In the genomic region with DNA sequence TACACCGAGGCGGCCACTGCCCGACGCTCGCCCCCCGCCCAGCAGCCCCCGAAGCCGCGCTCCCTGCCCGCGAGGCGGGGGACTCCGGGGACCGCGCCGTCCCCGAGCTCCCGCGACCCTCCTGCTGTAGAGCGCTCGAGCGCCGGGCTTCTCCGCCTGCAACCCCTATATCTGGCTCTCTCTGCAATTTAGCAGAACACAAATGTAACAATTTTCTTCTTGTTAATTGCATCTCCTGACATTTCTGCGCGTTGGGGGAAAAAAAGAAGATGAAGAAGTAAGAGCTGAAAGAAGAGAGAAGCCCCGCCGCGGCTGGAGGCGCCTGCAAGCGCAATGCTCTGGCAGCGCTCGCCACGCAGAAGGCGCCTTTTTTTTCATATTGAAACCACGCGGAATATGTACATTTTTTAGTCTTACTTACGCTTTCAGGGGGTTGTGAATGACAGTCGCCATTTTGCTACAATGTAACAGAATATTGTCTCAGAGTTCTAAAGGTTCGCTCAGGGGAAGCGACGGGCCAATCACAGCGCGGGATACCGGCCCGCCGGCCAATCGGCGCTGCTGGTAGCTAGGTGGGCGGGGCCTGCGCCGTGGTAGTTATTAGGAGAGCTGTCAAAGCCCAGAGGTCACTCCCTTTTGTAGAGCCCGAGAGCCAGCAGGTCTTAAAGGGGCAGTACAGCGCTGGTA, we compare ENCODE assay signal across 7 cellular contexts. TPM values are rescaled to one million over a fixed set of nuclear protein-coding genes. Genes with fewer than 3 reads are reported as not detected.
DNase-seq lines count a peak whose midpoint lies in the region; ATAC-seq, FAIRE-seq and TF ChIP-seq lines count a peak whose summit lies in the region.

A gene (minus strand): TSS at position 466 of the 687 bp plus-strand sequence. CDS start 13 bp downstream, at position 453.

- no peak for TF ChIP-seq POLR2A in GM12878 (IDR thresholded peaks at IDR 0.05; ENCODE audit: low read depth, low read length)

- FAIRE-seq in GM18507 (lab: Jason Lieb, UNC) (peak; percentile 97), GM12878 (lab: Jason Lieb, UNC) (peak; percentile 99)

- TF ChIP-seq RAD21 in GM12878 (IDR thresholded peaks at IDR 0.05; ENCODE audit: insufficient read depth, low read depth, low read length): 0 out of 2 replicates have a peak, but pooled peaks have one; percentile 3

- intact Hi-C loops in GM12878 (cut with micrococcal nuclease; ENCODE audit: unreplicated experiment): no loop called here

- H4K20me1 ChIP-seq in GM12878 (ENCODE audit: control insufficient read depth, insufficient read depth): no peaks in the 10 kb centered on the region

- no peak within 1 kb of the TSS for H3K27ac ChIP-seq in GM12878 (ENCODE audit: control insufficient read depth, insufficient read depth)

- ATAC-seq in HG03039 (IDR thresholded peaks at IDR 0.05; ENCODE audit: unreplicated experiment) (peak; percentile 93), GM12878 (peak; percentile 99)

- POLR2A ChIA-PET in GM12878 (lab: Charles Lee): interaction anchor here (0.5 to 2.2 kb wide), 9 partner anchors 10 to 389 kb away, joined by 3 to 8 read pairs (median 4); no protein-coding TSS in a partner anchor

- H3K4me2 ChIP-seq in GM12878 (ENCODE audit: control insufficient read depth, insufficient read depth): peak within 1 kb of the TSS; percentile 96

- under 1% methylated on average over 54 of the region's 54 CpGs for WGBS in GM12878 (ENCODE audit: insufficient coverage, insufficient replicate concordance, low lambda C conversion rate, missing lambda C conversion rate)

- DNase-seq in GM18507 (ENCODE audit: extremely low spot score, insufficient read length, low read depth) (peak; percentile 95), NCI-H2029 treated with DMSO at 0.1 percent for 48 hours (lab: John Stamatoyannopoulos, UW) (peak; percentile 56), T1000 (lab: John Stamatoyannopoulos, UW) (peak; percentile 94), GM12878 (ENCODE audit: low read depth, low spot score) (peak; percentile 75), hypothalamus (lab: John Stamatoyannopoulos, UW) (peak; percentile 34 to 98 (median 92)), retina (peak; percentile 97)

- H3K9me3 ChIP-seq in GM12878 (replicated peaks; ENCODE audit: control insufficient read depth, insufficient read depth, low read length): no peaks in the 10 kb centered on the region

- H3K79me2 ChIP-seq in GM12878 (ENCODE audit: control insufficient read depth, insufficient read depth, low read length): no peaks in the 10 kb centered on the region

- H2AFZ ChIP-seq in GM12878 (ENCODE audit: control insufficient read depth, low read depth, low read length): peak within 1 kb of the TSS; percentile 75

- no peaks in the 10 kb centered on the region for H3K36me3 ChIP-seq in GM12878 (ENCODE audit: control insufficient read depth in 2 of 2, insufficient read depth in 2 of 2, low read length in 1 of 2)

- peaks cover 5% of the 10 kb centered on the region; the same call in 1 of the 2 replicates for H3K4me1 ChIP-seq in GM12878 (ENCODE audit: control insufficient read depth, insufficient read depth, low read length)

- TF ChIP-seq EP300 in GM12878 (IDR thresholded peaks at IDR 0.05; ENCODE audit: borderline replicate concordance in 1 of 2, control insufficient read depth in 1 of 2, low read depth in 2 of 2, low read length in 2 of 2): no peak

- CTCF ChIA-PET in GM12878 (lab: Yijun Ruan, JAX): interaction anchor here (0.6 to 2.6 kb wide), 15 partner anchors 10 to 615 kb away, joined by 3 to 40 read pairs (median 3); no protein-coding TSS in a partner anchor

- H3K9ac ChIP-seq in GM12878 (ENCODE audit: control insufficient read depth, insufficient read depth, low read length): peak within 1 kb of the TSS; percentile 40; the same call in 1 of the 2 replicates

- RAD21 ChIA-PET in GM12878 (lab: Charles Lee; ENCODE audit: unreplicated experiment): interaction anchor here (0.7 to 3.9 kb wide), 17 partner anchors 9 to 417 kb away, joined by 3 to 31 read pairs (median 4); no protein-coding TSS in a partner anchor

- H3K4me3 ChIP-seq in GM12878: peak within 1 kb of the TSS; percentile 98

- TF ChIP-seq CTCF in GM12878 (IDR thresholded peaks at IDR 0.05 in 2 of 3, conservative IDR thresholded peaks at IDR 0.05 in 1 of 3; ENCODE audit: control insufficient read depth in 2 of 3, extremely low read depth in 1 of 3, insufficient read depth in 1 of 3, low read depth in 3 of 3, low read length in 3 of 3): no peak

- BruUV-seq in GM12878 (replicated peaks; lab: Mats Ljungman, UMichigan): no TSS peak

- in situ Hi-C loops in GM12878 (cut with MboI): no loop called here

- H3K27me3 ChIP-seq in GM12878 (replicated peaks in 1 of 2; ENCODE audit: control insufficient read depth in 2 of 2, insufficient read depth in 2 of 2, low read length in 1 of 2): no peaks in the 10 kb centered on the region

- SMC1A ChIA-PET in GM12878 (lab: Charles Lee; ENCODE audit: uncharacterized antibody, unreplicated experiment): interaction anchor here (0.8 to 2.6 kb wide), 20 partner anchors 8 to 380 kb away, joined by 3 to 25 read pairs (median 4); no protein-coding TSS in a partner anchor

TF ChIP-seq in GM12878, 131 proteins besides CTCF, POLR2A, EP300 and RAD21 (continues in another document):
- peak; percentile 30; the same call in 1 of the 2 replicates for TF ChIP-seq MXI1 (IDR thresholded peaks at IDR 0.05; ENCODE audit: low read depth, low read length)
- TF ChIP-seq TCF7 (IDR thresholded peaks at IDR 0.05; ENCODE audit: borderline replicate concordance): no peak
- peak; percentile 32 for TF ChIP-seq FOS (IDR thresholded peaks at IDR 0.05; ENCODE audit: borderline replicate concordance, extremely low read depth, insufficient read length)
- TF ChIP-seq ZNF622 (IDR thresholded peaks at IDR 0.05): no peak
- TF ChIP-seq KAT2A (conservative IDR thresholded peaks at IDR 0.05; ENCODE audit: control insufficient read depth, low read depth, low read length): no peak
- TF ChIP-seq ZNF217 (IDR thresholded peaks at IDR 0.05): no peak
- no peak for TF ChIP-seq CBX5 (IDR thresholded peaks at IDR 0.05; ENCODE audit: low read depth)
- peak; percentile 81; the same call in 1 of the 2 replicates for TF ChIP-seq RFX5 (IDR thresholded peaks at IDR 0.05; ENCODE audit: low read depth, low read length)
- 0 out of 2 replicates have a peak, but pooled peaks have one; percentile 11 for TF ChIP-seq NRF1 (conservative IDR thresholded peaks at IDR 0.05; ENCODE audit: low read depth, low read length)
- TF ChIP-seq ETV6 (conservative IDR thresholded peaks at IDR 0.05 in 1 of 2, IDR thresholded peaks at IDR 0.05 in 1 of 2; ENCODE audit: borderline replicate concordance in 1 of 2, low read depth in 1 of 2): peak in 1 of 2 experiments; percentile 35; a peak in 1 of 4 replicates
- no peak for TF ChIP-seq JUND (IDR thresholded peaks at IDR 0.05; ENCODE audit: low read depth, low read length)
- TF ChIP-seq, protein P1, sequence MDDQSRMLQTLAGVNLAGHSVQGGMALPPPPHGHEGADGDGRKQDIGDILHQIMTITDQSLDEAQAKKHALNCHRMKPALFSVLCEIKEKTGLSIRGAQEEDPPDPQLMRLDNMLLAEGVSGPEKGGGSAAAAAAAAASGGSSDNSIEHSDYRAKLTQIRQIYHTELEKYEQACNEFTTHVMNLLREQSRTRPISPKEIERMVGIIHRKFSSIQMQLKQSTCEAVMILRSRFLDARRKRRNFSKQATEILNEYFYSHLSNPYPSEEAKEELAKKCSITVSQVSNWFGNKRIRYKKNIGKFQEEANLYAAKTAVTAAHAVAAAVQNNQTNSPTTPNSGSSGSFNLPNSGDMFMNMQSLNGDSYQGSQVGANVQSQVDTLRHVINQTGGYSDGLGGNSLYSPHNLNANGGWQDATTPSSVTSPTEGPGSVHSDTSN (IDR thresholded peaks at IDR 0.05; ENCODE audit: insufficient replicate concordance, low read depth, low read length): peak; percentile 4
- TF ChIP-seq, protein P2, sequence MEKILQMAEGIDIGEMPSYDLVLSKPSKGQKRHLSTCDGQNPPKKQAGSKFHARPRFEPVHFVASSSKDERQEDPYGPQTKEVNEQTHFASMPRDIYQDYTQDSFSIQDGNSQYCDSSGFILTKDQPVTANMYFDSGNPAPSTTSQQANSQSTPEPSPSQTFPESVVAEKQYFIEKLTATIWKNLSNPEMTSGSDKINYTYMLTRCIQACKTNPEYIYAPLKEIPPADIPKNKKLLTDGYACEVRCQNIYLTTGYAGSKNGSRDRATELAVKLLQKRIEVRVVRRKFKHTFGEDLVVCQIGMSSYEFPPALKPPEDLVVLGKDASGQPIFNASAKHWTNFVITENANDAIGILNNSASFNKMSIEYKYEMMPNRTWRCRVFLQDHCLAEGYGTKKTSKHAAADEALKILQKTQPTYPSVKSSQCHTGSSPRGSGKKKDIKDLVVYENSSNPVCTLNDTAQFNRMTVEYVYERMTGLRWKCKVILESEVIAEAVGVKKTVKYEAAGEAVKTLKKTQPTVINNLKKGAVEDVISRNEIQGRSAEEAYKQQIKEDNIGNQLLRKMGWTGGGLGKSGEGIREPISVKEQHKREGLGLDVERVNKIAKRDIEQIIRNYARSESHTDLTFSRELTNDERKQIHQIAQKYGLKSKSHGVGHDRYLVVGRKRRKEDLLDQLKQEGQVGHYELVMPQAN (conservative IDR thresholded peaks at IDR 0.05): peak; percentile 52; the same call in 1 of the 2 replicates

RNA-seq across cellular contexts. Expression of the gene that starts here (rescaled TPM):
- total RNA-seq in GM12878 (2013; cell fraction: nucleolus; rRNA removed): 7.7 and 11.6 TPM in 2 replicates
- total RNA-seq in GM12878 (2014; rRNA removed) (1.9 and 3.6 TPM in 2 replicates), GM12878 (2014; rRNA removed; fragmentation: Illumina TruSeq; extraction: Trizol) (1.5 and 2.5 TPM in 2 replicates), GM12878 (2021) (2.7 and 3.2 TPM in 2 replicates)
- polyA plus RNA-seq in GM12878 (2011; ENCODE audit: low read depth): 0.29 TPM
- polyA plus RNA-seq in GM12878 (2011; rRNA removed) (7.3 and 8.0 TPM in 2 replicates), GM12878 (2014; fragmentation: Illumina TruSeq; extraction: Trizol) (2.5 and 3.3 TPM in 2 replicates), GM12878 (2014; fragmentation: Nextera tagmentation; extraction: Ambion mirVana) (under 1 TPM; 0.69 to 0.87 TPM), GM12878 (2014; rRNA removed) (3.2 and 3.8 TPM in 2 replicates), GM12878 (2016; fragmentation: Nextera tagmentation; extraction: Ambion mirVana) (1 to 10 TPM; 1.7 to 1.8 TPM)
- 4.3 and 5.3 TPM in 2 replicates for polyA plus RNA-seq in GM12878 (2011; cell fraction: cytosol; rRNA removed)
- polyA plus RNA-seq in GM12878 (2011; cell fraction: nucleus; rRNA removed): 23.5 and 28.7 TPM in 2 replicates
- 0.59 and 1.2 TPM in 2 replicates for polyA plus RNA-seq in GM12878 (2012)
- 7.5 and 12.8 TPM in 2 replicates for polyA minus RNA-seq in GM12878 (2011; rRNA and poly(A)+ RNA removed)
- polyA minus RNA-seq in GM12878 (2011; cell fraction: cytosol; rRNA and poly(A)+ RNA removed): 2.7 and 3.8 TPM in 2 replicates
- polyA minus RNA-seq in GM12878 (2011; cell fraction: nucleus; rRNA and poly(A)+ RNA removed): 15.7 and 40.2 TPM in 2 replicates
